In genomic region chr7:48168159-48168558, GRCh38 we compare ENCODE assay signal across 12 cellular contexts. TPM values are rescaled to one million over a fixed set of nuclear protein-coding genes. Genes with fewer than 3 reads are reported as not detected.
DNase-seq lines count a peak whose midpoint lies in the region; ATAC-seq and TF ChIP-seq lines count a peak whose summit lies in the region.
"Had no signal": no experiment of that assay in that cellular context is flagged by ENCODE, and none has a peak within 500 bp of the region (broad histone marks: within the 10 kb centered on the region; RNA-seq: fewer than 3 reads in every experiment).

No MANE protein-coding gene starts in this region.

- H2AFZ ChIP-seq in mammary epithelial cell (ENCODE audit: low read depth, low read length) = no peak overlapping the region

- H3K4me2 ChIP-seq in mammary epithelial cell (ENCODE audit: insufficient read depth, low read depth, low read length) = no peak overlapping the region

- no peaks in the 10 kb centered on the region for H3K36me3 ChIP-seq in mammary epithelial cell (ENCODE audit: insufficient read depth, low read length)

- CTCF ChIA-PET in mammary epithelial cell (lab: Charles Lee; ENCODE audit: low non-redundant PET) = no interaction called here

- in situ Hi-C loops in Caki2 (cut with HindIII; ENCODE audit: low pct_unique_long_range_greater_than_20kb, low sequenced_read_pairs) (no loop called here), mammary epithelial cell (cut with MboI; ENCODE audit: low sequenced_read_pairs in 2 of 2) (no loop called here)

- intact Hi-C loops in mammary epithelial cell (cut with micrococcal nuclease) = loop anchor here (1.0 to 10.0 kb wide), 5 partner anchors 131 to 1687 kb away; no protein-coding TSS in a partner anchor

- no peaks in the 10 kb centered on the region for H3K27me3 ChIP-seq in mammary epithelial cell (ENCODE audit: insufficient read depth, low read length)

- peak in 1 of 2 donors; percentile 42 for TF ChIP-seq CTCF in mammary epithelial cell (conservative IDR thresholded peaks at IDR 0.05 in 1 of 2, IDR thresholded peaks at IDR 0.05 in 1 of 2; ENCODE audit: extremely low read depth in 1 of 2, insufficient read depth in 1 of 2, low read depth in 1 of 2, low read length in 2 of 2)

- no peaks in the 10 kb centered on the region for H4K20me1 ChIP-seq in mammary epithelial cell (ENCODE audit: insufficient read depth, low read length)

- H3K4me3 ChIP-seq in mammary epithelial cell (replicated peaks in 1 of 3; ENCODE audit: insufficient read depth in 1 of 3, low read depth in 2 of 3, low read length in 3 of 3) = no peak overlapping the region

- DNase-seq in Caki2 (ENCODE audit: low read depth) (peak; percentile 48), LHCN-M2 (ENCODE audit: low read depth) (peak; percentile 70), mammary epithelial cell (peak; percentile 84), kidney tubule cell (ENCODE audit: low spot score) (peak; percentile 70), NCI-H146 (lab: John Stamatoyannopoulos, UW) (no peak), NCI-H1694 treated with DMSO at 0.1 percent for 48 hours (lab: John Stamatoyannopoulos, UW) (no peak)
- DNase-seq in NK-92 treated with Interleukin-12 subunit alpha and Interleukin-12 subunit beta, amount 100 ng/mL, for 24 hours (lab: John Stamatoyannopoulos, UW) = no peak
- DNase-seq: CD4-positive, alpha-beta T cell; T-helper 17 cell had no signal

- no peaks in the 10 kb centered on the region for H3K9me3 ChIP-seq in mammary epithelial cell (replicated peaks; ENCODE audit: insufficient read depth, low read length)

- peaks cover 10% of the 10 kb centered on the region for H3K4me1 ChIP-seq in mammary epithelial cell (ENCODE audit: insufficient read depth, low read length)

- BruUV-seq in mammary epithelial cell (replicated peaks; lab: Mats Ljungman, UMichigan) = no TSS peak

- H3K27ac ChIP-seq in mammary epithelial cell (ENCODE audit: insufficient read depth, low read depth, low read length) = no peak overlapping the region

- 60% methylated on average over 2 of the region's 2 CpGs for WGBS in mammary epithelial cell (ENCODE audit: low coverage, missing lambda C conversion rate)

- no peak overlapping the region for H3K9ac ChIP-seq in mammary epithelial cell (ENCODE audit: insufficient read depth, low read length)

- H3K79me2 ChIP-seq in mammary epithelial cell (ENCODE audit: insufficient read depth, low read length) = no peaks in the 10 kb centered on the region

- dilution Hi-C loops in mammary epithelial cell (cut with HindIII; ENCODE audit: low sequenced_read_pairs) = no loop called here

- no peak for ATAC-seq in GM19324 (IDR thresholded peaks at IDR 0.05; ENCODE audit: low FRiP score, unreplicated experiment)
- ATAC-seq: sciatic nerve, T-helper 17 cell had no signal

RNA-seq across cellular contexts. Expression of gene ABCA13, which starts 3.1 kb away (rescaled TPM):
- total RNA-seq in Caki2 (2014; rRNA removed; shearing (Covaris generic); ENCODE audit: low replicate concordance) = 2.8 and 6.3 TPM in 2 replicates
- total RNA-seq in LHCN-M2 (2014; rRNA removed) (2.9 and 3.4 TPM in 2 replicates), mammary epithelial cell (1 to 10 TPM; 1.5 to 3.4 TPM)
- polyA plus RNA-seq in LHCN-M2 (2012) = 0.75 TPM
- polyA plus RNA-seq in mammary epithelial cell = 1.0 TPM
- polyA minus RNA-seq in mammary epithelial cell = 7.5 TPM
- total RNA-seq: activated T-helper 1 cell treated with anti-CD3 and anti-CD28 coated beads, Interleukin-12 subunit alpha, Interleukin-12 subunit beta, Interleukin-2, Interleukin-4 antibody, amounts not matched to agents 30 ng/mL and 10 ng/mL and 1 ng/mL, durations not matched to agents 14 hours and 24 hours and 36 hours; CD4-positive, alpha-beta T cell; T-helper 17 cell had no signal

Comparison
In these comparisons a context has a peak if more than half of its experiments do, and no peak if none do; other contexts are left out.
1. DNase-seq: peak in Caki2 (single experiment), LHCN-M2 (single experiment), mammary epithelial cell (single experiment) and kidney tubule cell (single experiment); none in NCI-H146 (single experiment), NCI-H1694 treated with DMSO at 0.1 percent for 48 hours (single experiment) and NK-92 treated with Interleukin-12 subunit alpha and Interleukin-12 subunit beta, amount 100 ng/mL, for 24 hours (single experiment).